In the genomic region with DNA sequence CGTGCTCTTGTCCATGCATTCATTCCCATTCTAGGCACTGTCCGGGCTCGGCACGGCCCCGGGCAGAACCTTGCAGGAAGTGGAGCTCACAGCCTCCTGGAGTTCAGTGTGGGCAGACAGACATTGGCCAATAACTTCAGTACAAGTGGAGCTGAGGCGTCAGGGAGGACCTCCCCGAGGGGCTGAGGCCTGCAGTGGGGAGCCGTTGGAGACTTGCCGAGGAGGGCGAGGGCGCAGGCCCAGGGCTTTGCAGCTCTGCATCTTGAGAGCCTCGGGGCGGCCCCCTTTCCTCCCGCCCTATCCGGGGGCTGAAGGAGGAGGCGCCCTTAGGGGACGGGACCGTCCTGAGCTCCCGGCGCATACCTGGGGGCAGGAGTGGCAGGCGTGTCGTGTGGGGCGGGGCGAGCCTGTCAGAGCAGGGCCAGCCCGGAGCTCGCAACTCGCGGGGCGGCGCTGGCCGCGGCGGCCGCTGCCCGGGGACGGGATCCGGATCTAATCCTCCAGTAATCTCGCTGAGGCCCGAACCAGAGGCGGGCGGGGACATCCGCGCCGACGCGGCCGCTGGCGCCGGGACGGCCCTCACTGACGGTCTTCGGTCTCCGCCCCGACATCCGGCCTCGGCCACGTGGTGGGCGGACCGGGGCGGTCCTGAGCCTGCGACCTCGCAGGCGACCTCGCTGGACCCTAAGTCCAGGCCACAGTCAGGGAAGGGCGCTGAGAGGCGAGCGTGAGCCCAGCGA, we compare ENCODE assay signal across 1 cellular context.
TF ChIP-seq lines count a peak whose summit lies in the region.

A gene (plus strand): TSS at position 698 of the 740 bp plus-strand sequence. CDS start 530 bp downstream, outside the sequence.

TF ChIP-seq in H1, 55 proteins besides CTCF, POLR2A, EP300 and RAD21:
- no peak for TF ChIP-seq SP1 (IDR thresholded peaks at IDR 0.05; ENCODE audit: low read depth, low read length)
- no peak for TF ChIP-seq RNF2 (IDR thresholded peaks at IDR 0.05; ENCODE audit: borderline replicate concordance, low read depth, low read length, missing control alignments, poor library complexity, severe bottlenecking)
- TF ChIP-seq CREB1 (IDR thresholded peaks at IDR 0.05) = peak; percentile 85
- TF ChIP-seq PHF8 (conservative IDR thresholded peaks at IDR 0.05; ENCODE audit: low read depth, low read length) = peak; percentile 58
- peak; percentile 58 for TF ChIP-seq TAF7 (optimal IDR thresholded peaks at IDR 0.05; ENCODE audit: borderline replicate concordance, low read depth, low read length)
- TF ChIP-seq CEBPB (IDR thresholded peaks at IDR 0.05; ENCODE audit: low read depth, low read length) = no peak
- TF ChIP-seq NANOG (IDR thresholded peaks at IDR 0.05; ENCODE audit: insufficient read depth, low read depth, low read length, poor library complexity, severe bottlenecking) = no peak
- no peak for TF ChIP-seq SRF (IDR thresholded peaks at IDR 0.05; ENCODE audit: low read depth, low read length)
- TF ChIP-seq, protein P1, sequence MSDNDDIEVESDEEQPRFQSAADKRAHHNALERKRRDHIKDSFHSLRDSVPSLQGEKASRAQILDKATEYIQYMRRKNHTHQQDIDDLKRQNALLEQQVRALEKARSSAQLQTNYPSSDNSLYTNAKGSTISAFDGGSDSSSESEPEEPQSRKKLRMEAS (IDR thresholded peaks at IDR 0.05) = peak; percentile 99
- TF ChIP-seq TAF1 (IDR thresholded peaks at IDR 0.05; ENCODE audit: low read depth, low read length) = peak; percentile 77
- TF ChIP-seq CTBP2 (IDR thresholded peaks at IDR 0.05; ENCODE audit: borderline replicate concordance, insufficient read depth, insufficient read length, low read length) = peak; percentile 10
- no peak for TF ChIP-seq SP2 (IDR thresholded peaks at IDR 0.05; ENCODE audit: low read length)
- no peak for TF ChIP-seq SAP30 (IDR thresholded peaks at IDR 0.05; ENCODE audit: insufficient read depth, insufficient replicate concordance, low read length)
- TF ChIP-seq, protein P2, sequence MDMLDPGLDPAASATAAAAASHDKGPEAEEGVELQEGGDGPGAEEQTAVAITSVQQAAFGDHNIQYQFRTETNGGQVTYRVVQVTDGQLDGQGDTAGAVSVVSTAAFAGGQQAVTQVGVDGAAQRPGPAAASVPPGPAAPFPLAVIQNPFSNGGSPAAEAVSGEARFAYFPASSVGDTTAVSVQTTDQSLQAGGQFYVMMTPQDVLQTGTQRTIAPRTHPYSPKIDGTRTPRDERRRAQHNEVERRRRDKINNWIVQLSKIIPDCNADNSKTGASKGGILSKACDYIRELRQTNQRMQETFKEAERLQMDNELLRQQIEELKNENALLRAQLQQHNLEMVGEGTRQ (IDR thresholded peaks at IDR 0.05; ENCODE audit: low read length) = peak; percentile 75
- peak; percentile 49 for TF ChIP-seq POLR2AphosphoS5 (IDR thresholded peaks at IDR 0.05; ENCODE audit: low read depth, low read length)
- TF ChIP-seq SP4 (IDR thresholded peaks at IDR 0.05; ENCODE audit: low read length) = 0 out of 2 replicates have a peak, but pooled peaks have one; percentile 20
- TF ChIP-seq HDAC2 (IDR thresholded peaks at IDR 0.05; ENCODE audit: borderline replicate concordance in 1 of 2, low read depth in 2 of 2, low read length in 2 of 2) = peak in 1 of 2 experiments; percentile 64; a peak in 1 of 4 replicates
- peak; percentile 39 for TF ChIP-seq TBP (IDR thresholded peaks at IDR 0.05; ENCODE audit: low read depth, low read length)
- TF ChIP-seq KDM4A (IDR thresholded peaks at IDR 0.05; ENCODE audit: low read depth, low read length, severe bottlenecking) = peak; percentile 31
- TF ChIP-seq SIN3A (conservative IDR thresholded peaks at IDR 0.05 in 1 of 2, IDR thresholded peaks at IDR 0.05 in 1 of 2; ENCODE audit: low read depth in 1 of 2, low read length in 2 of 2) = peak; percentile 44 to 68; a peak in 2 of 4 replicates
- TF ChIP-seq, protein P3, sequence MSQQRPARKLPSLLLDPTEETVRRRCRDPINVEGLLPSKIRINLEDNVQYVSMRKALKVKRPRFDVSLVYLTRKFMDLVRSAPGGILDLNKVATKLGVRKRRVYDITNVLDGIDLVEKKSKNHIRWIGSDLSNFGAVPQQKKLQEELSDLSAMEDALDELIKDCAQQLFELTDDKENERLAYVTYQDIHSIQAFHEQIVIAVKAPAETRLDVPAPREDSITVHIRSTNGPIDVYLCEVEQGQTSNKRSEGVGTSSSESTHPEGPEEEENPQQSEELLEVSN (IDR thresholded peaks at IDR 0.05) = peak; percentile 83
- TF ChIP-seq TEAD4 (IDR thresholded peaks at IDR 0.05; ENCODE audit: low read depth, low read length) = peak; percentile 66; the same call in 1 of the 2 replicates
- peak; percentile 41 for TF ChIP-seq ASH2L (IDR thresholded peaks at IDR 0.05; ENCODE audit: low read length)
